Comparison of ENCODE assay signal across 23 cellular contexts in genomic region chr16:51271156-51271555, GRCh38.
DNase-seq lines count a peak whose midpoint lies in the region; FAIRE-seq and TF ChIP-seq lines count a peak whose summit lies in the region.
"Had no signal": no experiment of that assay in that cellular context is flagged by ENCODE, and none has a peak within 500 bp of the region (broad histone marks: within the 10 kb centered on the region; RNA-seq: fewer than 3 reads in every experiment).

No MANE protein-coding gene starts in this region.

- H3K9me3 ChIP-seq in sigmoid colon: no peaks in the 10 kb centered on the region
- H3K9me3 ChIP-seq: A549 had no signal

- CTCF ChIA-PET in MCF 10A (lab: Yijun Ruan, JAX): no interaction called here

- BruUV-seq in MCF 10A (replicated peaks; lab: Mats Ljungman, UMichigan): no TSS peak

- H3K4me1 Mint-ChIP-seq in MCF 10A (ENCODE audit: insufficient read depth, unreplicated experiment): peaks cover 10% of the 10 kb centered on the region
- H3K4me1 Mint-ChIP-seq: GM23338 had no signal

- no peaks in the 10 kb centered on the region for H3K4me1 ChIP-seq in sigmoid colon
- H3K4me1 ChIP-seq: A549, Caco-2 had no signal

- no peak for FAIRE-seq in frontal cortex (lab: Jason Lieb, UNC)
- FAIRE-seq: A549, D721Med, GM12892, GM18507, H54, HTR-8/SVneo had no signal

- 63 to 64% methylated on average over 4 of the region's 4 CpGs for WGBS in sigmoid colon, 2 donors

- TF ChIP-seq EP300 in sigmoid colon (IDR thresholded peaks at IDR 0.05): no peak

- no peak overlapping the region for H3K27ac Mint-ChIP-seq in MCF 10A (ENCODE audit: low read depth, unreplicated experiment)
- H3K27ac Mint-ChIP-seq: CD4-positive, alpha-beta T cell; GM23338 had no signal

- no peak overlapping the region for H3K4me3 ChIP-seq in retinal pigment epithelial cell (ENCODE audit: low read length)
- no peak overlapping the region for H3K4me3 ChIP-seq in sigmoid colon
- H3K4me3 ChIP-seq: A549, GM23338 had no signal

- no peak overlapping the region for H3K4me3 Mint-ChIP-seq in MCF 10A (ENCODE audit: unreplicated experiment)
- H3K4me3 Mint-ChIP-seq: CD4-positive, alpha-beta T cell; GM23338 had no signal

- no peaks in the 10 kb centered on the region for H3K36me3 Mint-ChIP-seq in MCF 10A (ENCODE audit: insufficient read depth, unreplicated experiment)

- DNase-seq in NCI-H82 (lab: John Stamatoyannopoulos, UW): peak; percentile 39
- DNase-seq in NCI-H82 treated with DMSO at 0.1 percent for 48 hours (lab: John Stamatoyannopoulos, UW; ENCODE audit: unreplicated experiment): no peak
- peak; percentile 31 for DNase-seq in retinal pigment epithelial cell (ENCODE audit: low read depth)
- DNase-seq in midbrain (lab: John Stamatoyannopoulos, UW): no peak
- DNase-seq in MCF 10A (ENCODE audit: unreplicated experiment): no peak
- DNase-seq in sigmoid colon: no peak
- DNase-seq in frontal cortex (ENCODE audit: low spot score in 2 of 2): no peak
- DNase-seq: AML-193; Caco-2; CD4-positive, alpha-beta T cell; DMS79; GDM1; HCEC 1CT had no signal

- H3K9me3 Mint-ChIP-seq in MCF 10A (ENCODE audit: unreplicated experiment): no peaks in the 10 kb centered on the region

- H3K27ac ChIP-seq in layer of hippocampus (ENCODE audit: low read depth, low read length) (peak overlapping the region; percentile 14), sigmoid colon (no peak overlapping the region)
- H3K27ac ChIP-seq: 22Rv1, A549, C4-2B had no signal

- POLR2A ChIA-PET in MCF 10A (lab: Yijun Ruan, JAX): no interaction called here

- no peak for TF ChIP-seq CTCF in retinal pigment epithelial cell (conservative IDR thresholded peaks at IDR 0.05; ENCODE audit: low read depth, low read length)
- TF ChIP-seq CTCF in MCF 10A (IDR thresholded peaks at IDR 0.05; ENCODE audit: unreplicated experiment): no peak
- no peak for TF ChIP-seq CTCF in sigmoid colon (IDR thresholded peaks at IDR 0.05)

- no peak for TF ChIP-seq POLR2A in sigmoid colon (IDR thresholded peaks at IDR 0.05)

- H3K27me3 ChIP-seq in layer of hippocampus (ENCODE audit: control insufficient read depth, insufficient read depth, low read length) (peaks cover 2% of the 10 kb centered on the region), sigmoid colon (no peaks in the 10 kb centered on the region)

- no peaks in the 10 kb centered on the region for H3K36me3 ChIP-seq in sigmoid colon

- intact Hi-C loops in MCF 10A (cut with micrococcal nuclease) (no loop called here), sigmoid colon (cut with DNase I) (no loop called here)

- no peaks in the 10 kb centered on the region for H3K27me3 Mint-ChIP-seq in MCF 10A (ENCODE audit: insufficient read depth, unreplicated experiment)
- H3K27me3 Mint-ChIP-seq: CD4-positive, alpha-beta T cell had no signal

Comparison
In these comparisons a context has a peak if more than half of its experiments do, and no peak if none do; other contexts are left out.
1. DNase-seq: peak in NCI-H82 (single experiment) and retinal pigment epithelial cell (single experiment); none in NCI-H82 treated with DMSO at 0.1 percent for 48 hours (single experiment), midbrain (single experiment), MCF 10A (single experiment), sigmoid colon (single experiment) and frontal cortex (0 of 2).